Comparison of ENCODE assay signal across 8 cellular contexts in the genomic region with DNA sequence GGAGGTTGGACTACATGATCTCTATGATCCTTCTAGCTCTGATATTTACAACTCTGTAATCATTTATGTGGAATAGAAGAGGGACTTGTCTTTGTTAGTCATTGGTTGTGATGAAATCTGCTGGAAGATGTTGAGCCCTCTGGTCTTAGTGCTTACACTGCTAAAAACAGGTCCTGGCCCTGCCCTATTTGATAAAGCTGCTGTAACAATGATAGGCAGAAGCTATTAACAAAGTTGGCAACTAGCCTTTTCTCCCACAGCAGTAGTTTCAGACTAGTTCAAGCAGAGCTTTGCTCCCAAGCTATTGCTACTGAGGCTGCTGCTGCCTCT.
A peak's percentile ranks its signal among the peaks of the same experiment; 100 is the strongest.
DNase-seq lines count a peak whose midpoint lies in the region; ATAC-seq and TF ChIP-seq lines count a peak whose summit lies in the region.

No MANE protein-coding gene starts in this region.

- TF ChIP-seq EP300 in transverse colon (IDR thresholded peaks at IDR 0.05; ENCODE audit: low read depth): no peak

- peak; percentile 84 for ATAC-seq in left lung

- intact Hi-C loops in left lung (cut with DNase I) (no loop called here), transverse colon (cut with DNase I; ENCODE audit: low total_unique reads) (no loop called here)

- DNase-seq in AG09309 (ENCODE audit: low read depth) (peak; percentile 61), HL-60 (ENCODE audit: low read depth in 1 of 2, low spot score in 1 of 2) (no peak), brain microvascular endothelial cell (peak; percentile 42), left lung (no peak), transverse colon (no peak), NAMALWA (ENCODE audit: low spot score) (no peak), RKO (ENCODE audit: low spot score) (no peak), DMS53 treated with DMSO at 0.1 percent for 48 hours (lab: John Stamatoyannopoulos, UW; ENCODE audit: unreplicated experiment) (no peak)

- no peaks in the 10 kb centered on the region for H3K27me3 ChIP-seq in HL-60 (ENCODE audit: insufficient read depth, poor library complexity, severe bottlenecking)
- no peaks in the 10 kb centered on the region for H3K27me3 ChIP-seq in brain microvascular endothelial cell (replicated peaks)
- H3K27me3 ChIP-seq in left lung: no peaks in the 10 kb centered on the region
- no peaks in the 10 kb centered on the region for H3K27me3 ChIP-seq in transverse colon

- TF ChIP-seq POLR2A in transverse colon (IDR thresholded peaks at IDR 0.05): no peak

- H3K4me1 ChIP-seq in left lung (peaks cover 31 to 72% of the 10 kb centered on the region in 2 donors), transverse colon (peaks cover 11 to 68% (median 45%) of the 10 kb centered on the region in 4 donors)

- H3K27ac ChIP-seq in HL-60 (replicated peaks): peak overlapping the region; percentile 3; the same call in 1 of the 2 replicates
- no peak overlapping the region for H3K27ac ChIP-seq in brain microvascular endothelial cell
- H3K27ac ChIP-seq in left lung: peak overlapping the region; percentile 46 to 68
- peak overlapping the region; percentile 51 to 72 (median 61) for H3K27ac ChIP-seq in transverse colon

- H3K9me3 ChIP-seq in left lung: peaks cover 0 to 4% of the 10 kb centered on the region in 2 donors
- no peaks in the 10 kb centered on the region for H3K9me3 ChIP-seq in transverse colon

- TF ChIP-seq CTCF in AG09309 (IDR thresholded peaks at IDR 0.05; ENCODE audit: control insufficient read depth, insufficient read depth, low read depth, low read length, missing control alignments) (no peak), HL-60 (IDR thresholded peaks at IDR 0.05; ENCODE audit: insufficient read depth, low read length) (no peak), brain microvascular endothelial cell (IDR thresholded peaks at IDR 0.05; ENCODE audit: low read depth, low read length, missing control alignments) (no peak), left lung (IDR thresholded peaks at IDR 0.05) (no peak), transverse colon (IDR thresholded peaks at IDR 0.05) (no peak)

- H3K36me3 ChIP-seq in brain microvascular endothelial cell (replicated peaks) (no peaks in the 10 kb centered on the region), left lung (no peaks in the 10 kb centered on the region), transverse colon (no peaks in the 10 kb centered on the region)

- H3K4me3 ChIP-seq in AG09309 (ENCODE audit: control insufficient read depth, low read depth, low read length): no peak overlapping the region
- no peak overlapping the region for H3K4me3 ChIP-seq in HL-60 (replicated peaks; ENCODE audit: insufficient read depth, low read length)
- H3K4me3 ChIP-seq in brain microvascular endothelial cell (ENCODE audit: low read depth, low read length): no peak overlapping the region
- H3K4me3 ChIP-seq in left lung: no peak overlapping the region
- H3K4me3 ChIP-seq in transverse colon: no peak overlapping the region

- in situ Hi-C loops in brain microvascular endothelial cell (cut with HindIII; ENCODE audit: low pct_ligation_motif_present, low sequenced_read_pairs): no loop called here
- in situ Hi-C loops in transverse colon (cut with MboI; ENCODE audit: low pct_ligation_motif_present in 1 of 4, low pct_unique_long_range_greater_than_20kb in 1 of 4, low sequenced_read_pairs in 3 of 4): loop anchor here in 1 of 4 donors (25.0 kb wide), 1 partner anchor 198 kb away; no protein-coding TSS in a partner anchor

Comparison
In these comparisons a context has a peak if more than half of its experiments do, and no peak if none do; other contexts are left out.
1. DNase-seq: peak in AG09309 (single experiment) and brain microvascular endothelial cell (single experiment); none in HL-60 (0 of 2), left lung (0 of 2), transverse colon (single experiment), NAMALWA (single experiment), RKO (single experiment) and DMS53 treated with DMSO at 0.1 percent for 48 hours (single experiment).